Comparison of ENCODE assay signal across 26 cellular contexts in genomic region chr9:94906181-94906580, GRCh38.
"Had no signal": no experiment of that assay in that cellular context is flagged by ENCODE, and none has a peak within 500 bp of the region (broad histone marks: within the 10 kb centered on the region; RNA-seq: fewer than 3 reads in every experiment).

No MANE protein-coding gene starts in this region.

- H3K4me3 ChIP-seq: K562, SK-N-MC had no signal

- H3K27ac ChIP-seq: SK-N-MC had no signal

- H3K4me1 Mint-ChIP-seq: T-cell had no signal

- H3K27ac Mint-ChIP-seq: activated CD4-positive, alpha-beta memory T cell treated with anti-CD3 and anti-CD28 coated beads for 36 hours; activated CD4-positive, alpha-beta T cell treated with anti-CD3 and anti-CD28 coated beads, Interleukin-2, amount 10 ng/mL, durations not matched to agents 7 days and 5 days; activated naive CD4-positive, alpha-beta T cell treated with anti-CD3 and anti-CD28 coated beads for 36 hours; activated naive CD8-positive, alpha-beta T cell; T-cell had no signal

- H3K9me3 Mint-ChIP-seq: activated CD4-positive, alpha-beta memory T cell treated with anti-CD3 and anti-CD28 coated beads for 36 hours; activated CD4-positive, alpha-beta T cell treated with anti-CD3 and anti-CD28 coated beads, Interleukin-2, amount 10 ng/mL, durations not matched to agents 7 days and 5 days; activated naive CD4-positive, alpha-beta T cell treated with anti-CD3 and anti-CD28 coated beads for 36 hours; activated T-cell treated with anti-CD3 and anti-CD28 coated beads, Interleukin-2, amount 50 U/mL, for 4 hours; T-cell had no signal

- FAIRE-seq: K562, RCC 7860, TTC549 had no signal

- H3K27me3 Mint-ChIP-seq: activated CD4-positive, alpha-beta memory T cell treated with anti-CD3 and anti-CD28 coated beads for 36 hours; activated CD4-positive, alpha-beta T cell treated with anti-CD3 and anti-CD28 coated beads, Interleukin-2, amount 10 ng/mL, durations not matched to agents 7 days and 5 days; activated naive CD8-positive, alpha-beta T cell; T-cell had no signal

- ATAC-seq: activated T-cell treated with anti-CD3 and anti-CD28 coated beads, Interleukin-2, amount 50 U/mL, for 4 hours; K562; T-cell had no signal

- H3K4me3 Mint-ChIP-seq: activated CD4-positive, alpha-beta memory T cell treated with anti-CD3 and anti-CD28 coated beads for 36 hours; activated CD4-positive, alpha-beta T cell treated with anti-CD3 and anti-CD28 coated beads, Interleukin-2, amount 10 ng/mL, durations not matched to agents 7 days and 5 days; activated naive CD4-positive, alpha-beta T cell treated with anti-CD3 and anti-CD28 coated beads for 36 hours; activated naive CD8-positive, alpha-beta T cell; activated T-cell treated with anti-CD3 and anti-CD28 coated beads, Interleukin-2, amount 50 U/mL, for 4 hours; T-cell had no signal

- DNase-seq: activated CD4-positive, alpha-beta memory T cell treated with anti-CD3 and anti-CD28 coated beads for 36 hours; activated CD4-positive, alpha-beta T cell treated with anti-CD3 and anti-CD28 coated beads, Interleukin-2, amount 10 ng/mL, durations not matched to agents 7 days and 5 days; activated CD4-positive, CD25-positive, alpha-beta regulatory T cell; activated CD8-positive, alpha-beta memory T cell treated with anti-CD3 and anti-CD28 coated beads for 24 hours; activated effector memory CD4-positive, alpha-beta T cell treated with anti-CD3 and anti-CD28 coated beads, Interleukin-2, amount 50 U/mL, for 16 hours; activated naive CD4-positive, alpha-beta T cell treated with anti-CD3 and anti-CD28 coated beads for 36 hours; activated T-cell treated with anti-CD3 and anti-CD28 coated beads, Interleukin-2, amount 50 U/mL, for 4 hours; anterior cingulate cortex; central memory CD4-positive, alpha-beta T cell; Karpas-422; MM.1S; NCI-H1105; NCI-H1436 treated with DMSO at 0.1 percent for 48 hours; NCI-H187 treated with DMSO at 0.1 percent for 48 hours; NCI-H2081 treated with DMSO at 0.1 percent for 48 hours; NCI-H446; NCI-H524; SIG-M5; T-cell; T-helper 2 cell; T1000 had no signal

- H3K36me3 Mint-ChIP-seq: activated CD4-positive, alpha-beta memory T cell treated with anti-CD3 and anti-CD28 coated beads for 36 hours had no signal
